In genomic region chr13:100573121-100573520, GRCh38 we compare ENCODE assay signal across 1 cellular context.
TF ChIP-seq lines count a peak whose summit lies in the region.

No MANE protein-coding gene starts in this region.

TF ChIP-seq in H1, 55 proteins besides CTCF, POLR2A, EP300 and RAD21:
- TF ChIP-seq CTBP2 (IDR thresholded peaks at IDR 0.05; ENCODE audit: borderline replicate concordance, insufficient read depth, insufficient read length, low read length) = no peak
- TF ChIP-seq CHD7 (IDR thresholded peaks at IDR 0.05; ENCODE audit: insufficient replicate concordance, low read length) = no peak
- no peak for TF ChIP-seq CBX8 (IDR thresholded peaks at IDR 0.05; ENCODE audit: borderline replicate concordance, low read depth, low read length)
- TF ChIP-seq POU5F1 (IDR thresholded peaks at IDR 0.05; ENCODE audit: low read depth, low read length) = peak; percentile 81
- peak; percentile 84 for TF ChIP-seq CREB1 (IDR thresholded peaks at IDR 0.05)
- no peak for TF ChIP-seq POLR2AphosphoS5 (IDR thresholded peaks at IDR 0.05; ENCODE audit: low read depth, low read length)
- TF ChIP-seq HDAC2 (IDR thresholded peaks at IDR 0.05; ENCODE audit: borderline replicate concordance in 1 of 2, low read depth in 2 of 2, low read length in 2 of 2) = 0 out of 4 replicates have a peak, but pooled peaks of 1 of the 2 experiments have one; percentile 24
